ENCODE assay signal across 16 cellular contexts in genomic region chr7:21850531-21851285, GRCh38.
DNase-seq lines count a peak whose midpoint lies in the region; ATAC-seq and TF ChIP-seq lines count a peak whose summit lies in the region.
"Had no signal": no experiment of that assay in that cellular context is flagged by ENCODE, and none has a peak within 500 bp of the region (broad histone marks: within the 10 kb centered on the region; RNA-seq: fewer than 3 reads in every experiment).

No MANE protein-coding gene starts in this region.

- no peak for DNase-seq in CD4-positive, alpha-beta T cell
- DNase-seq in IMR-90: peak; percentile 11
- peak; percentile 77 for DNase-seq in amniotic epithelial cell (ENCODE audit: low read depth)
- DNase-seq in mesendoderm: peak; percentile 53
- DNase-seq in amygdala (lab: John Stamatoyannopoulos, UW): no peak
- no peak for DNase-seq in Calu3
- no peak for DNase-seq in COR-L47 (lab: John Stamatoyannopoulos, UW)
- DNase-seq: dorsolateral prefrontal cortex; immature natural killer cell; NCI-H1436; NCI-H526; retina; stimulated activated naive CD8-positive, alpha-beta T cell treated with anti-CD3 and anti-CD28 coated beads, Interleukin-15, amount 100 ng/mL, for 72 hours had no signal

- no peak overlapping the region for H4K91ac ChIP-seq in IMR-90 (ENCODE audit: insufficient read depth, low read depth, low read length)

- CTCF ChIA-PET in CD4-positive, alpha-beta T cell (lab: Charles Lee): no interaction called here
- CTCF ChIA-PET in IMR-90 (lab: Yijun Ruan, JAX) (no interaction called here), Calu3 (lab: Charles Lee) (interaction anchor here (0.6 kb wide), 1 partner anchor 140 kb away, joined by 3 read pairs; no protein-coding TSS in a partner anchor)

- intact Hi-C loops in CD4-positive, alpha-beta T cell (cut with DNase I, micrococcal nuclease): loop anchor here (10.0 kb wide), 2 partner anchors 586 to 596 kb away; no protein-coding TSS in a partner anchor
- intact Hi-C loops in IMR-90 (cut with micrococcal nuclease) (no loop called here), Calu3 (cut with micrococcal nuclease; ENCODE audit: unreplicated experiment) (no loop called here)

- no peak overlapping the region for H2BK5ac ChIP-seq in IMR-90 (ENCODE audit: low read depth, low read length, poor library complexity, severe bottlenecking)
- H2BK5ac ChIP-seq in mesendoderm (ENCODE audit: low read length): no peak overlapping the region

- H2BK15ac ChIP-seq in IMR-90 (ENCODE audit: low read depth, low read length) (no peak overlapping the region), mesendoderm (replicated peaks; ENCODE audit: low read depth) (no peak overlapping the region)

- H3K4me1 Mint-ChIP-seq in CD4-positive, alpha-beta T cell (ENCODE audit: low read depth): peaks cover 43% of the 10 kb centered on the region
- H3K4me1 Mint-ChIP-seq in Calu3 (ENCODE audit: low read depth, unreplicated experiment): no peaks in the 10 kb centered on the region

- H4K20me1 ChIP-seq in IMR-90 (ENCODE audit: insufficient read depth, low read length): no peaks in the 10 kb centered on the region
- H4K20me1 ChIP-seq: BLaER1 had no signal

- no peaks in the 10 kb centered on the region for H3K27me3 Mint-ChIP-seq in CD4-positive, alpha-beta T cell
- no peaks in the 10 kb centered on the region for H3K27me3 Mint-ChIP-seq in Calu3 (ENCODE audit: unreplicated experiment)
- H3K27me3 Mint-ChIP-seq: stimulated activated naive CD8-positive, alpha-beta T cell treated with anti-CD3 and anti-CD28 coated beads, Interleukin-15, amount 100 ng/mL, for 72 hours had no signal

- H4K8ac ChIP-seq in IMR-90 (ENCODE audit: low read depth in 2 of 2, low read length in 2 of 2) (no peak overlapping the region), mesendoderm (ENCODE audit: low read depth, low read length) (no peak overlapping the region)

- H3K9me3 Mint-ChIP-seq in CD4-positive, alpha-beta T cell: no peaks in the 10 kb centered on the region
- H3K9me3 Mint-ChIP-seq in Calu3 (ENCODE audit: low read depth, unreplicated experiment): no peaks in the 10 kb centered on the region
- H3K9me3 Mint-ChIP-seq: immature natural killer cell had no signal

- TF ChIP-seq POLR2A in IMR-90 (IDR thresholded peaks at IDR 0.05; ENCODE audit: low read depth, low read length): no peak

- BruUV-seq in IMR-90 (replicated peaks; lab: Mats Ljungman, UMichigan): no TSS peak
- no TSS peak for BruUV-seq in Calu3 (replicated peaks; lab: Mats Ljungman, UMichigan)

- no peak for ATAC-seq in CD4-positive, alpha-beta T cell (ENCODE audit: poor library complexity)
- no peak for ATAC-seq in IMR-90 (ENCODE audit: low read depth)
- no peak for ATAC-seq in GM21528 (IDR thresholded peaks at IDR 0.05; ENCODE audit: low FRiP score, unreplicated experiment)
- ATAC-seq: activated naive CD4-positive, alpha-beta T cell treated with anti-CD3 and anti-CD28 coated beads, Interleukin-2, amount 50 U/mL, for 72 hours had no signal

- WGBS in IMR-90 (ENCODE audit: extremely low coverage in 2 of 2, insufficient read length in 1 of 2), 2 experiments: no CpG with 5 or more reads among the region's 5 CpGs
- WGBS in mesendoderm (ENCODE audit: extremely low coverage, insufficient coverage, low lambda C conversion rate): no CpG with 5 or more reads among the region's 5 CpGs

- H3K23ac ChIP-seq in IMR-90 (ENCODE audit: low read depth, low read length) (no peak overlapping the region), mesendoderm (ENCODE audit: low read length) (no peak overlapping the region)

- no peaks in the 10 kb centered on the region for H3K27me3 ChIP-seq in CD4-positive, alpha-beta T cell (ENCODE audit: control insufficient read depth, insufficient read depth, low read length)
- no peaks in the 10 kb centered on the region for H3K27me3 ChIP-seq in IMR-90 (ENCODE audit: control insufficient read depth, insufficient read depth, low read length)
- no peaks in the 10 kb centered on the region for H3K27me3 ChIP-seq in mesendoderm (ENCODE audit: insufficient read depth, low read length, poor library complexity)
- H3K27me3 ChIP-seq: BLaER1 had no signal

- no peak overlapping the region for H3K14ac ChIP-seq in IMR-90 (replicated peaks; ENCODE audit: low read depth, low read length)

- H3K9ac ChIP-seq in IMR-90 (ENCODE audit: low read depth, low read length): no peak overlapping the region
- H3K9ac ChIP-seq in mesendoderm (ENCODE audit: low read length): no peak overlapping the region
- H3K9ac ChIP-seq: BLaER1 had no signal

- dilution Hi-C loops in IMR-90 (cut with HindIII; ENCODE audit: low sequenced_read_pairs, unreplicated experiment): no loop called here

- in situ Hi-C loops in IMR-90 (cut with MboI; ENCODE audit: low sequenced_read_pairs): no loop called here

- H3K27ac Mint-ChIP-seq in CD4-positive, alpha-beta T cell: peak overlapping the region; percentile 82
- no peak overlapping the region for H3K27ac Mint-ChIP-seq in Calu3 (ENCODE audit: unreplicated experiment)

- H2AFZ ChIP-seq in IMR-90 (replicated peaks; ENCODE audit: low read length, poor library complexity): no peak overlapping the region

- H3K9me3 ChIP-seq in CD4-positive, alpha-beta T cell (ENCODE audit: control insufficient read depth, low read length): no peaks in the 10 kb centered on the region
- H3K9me3 ChIP-seq in IMR-90 (ENCODE audit: control insufficient read depth, insufficient read depth, low read length): no peaks in the 10 kb centered on the region
- H3K9me3 ChIP-seq: BLaER1 had no signal

- H3K56ac ChIP-seq in IMR-90 (ENCODE audit: extremely low read depth, insufficient read depth, low read length) (no peak overlapping the region), mesendoderm (ENCODE audit: low read length) (no peak overlapping the region)

- H3K9me1 ChIP-seq in IMR-90 (ENCODE audit: insufficient read depth, low read length): no peaks in the 10 kb centered on the region

- no peak overlapping the region for H2AK5ac ChIP-seq in IMR-90 (ENCODE audit: low read depth, low read length)
- H2AK5ac ChIP-seq in mesendoderm (ENCODE audit: low read length): no peak overlapping the region

- H3K79me1 ChIP-seq in IMR-90 (ENCODE audit: low read depth in 1 of 2, low read length in 2 of 2) (no peaks in the 10 kb centered on the region), mesendoderm (ENCODE audit: low read length) (no peaks in the 10 kb centered on the region)

- H4K5ac ChIP-seq in IMR-90 (ENCODE audit: low read depth, low read length) (no peak overlapping the region), mesendoderm (ENCODE audit: low read length) (no peak overlapping the region)

- H3K4me3 Mint-ChIP-seq in CD4-positive, alpha-beta T cell: no peak overlapping the region
- H3K4me3 Mint-ChIP-seq in Calu3 (ENCODE audit: low read depth, unreplicated experiment): no peak overlapping the region

- H2BK120ac ChIP-seq in IMR-90 (ENCODE audit: low read depth, low read length) (no peak overlapping the region), mesendoderm (ENCODE audit: low read depth, low read length) (no peak overlapping the region)

- POLR2A ChIA-PET in CD4-positive, alpha-beta T cell (lab: Charles Lee): interaction anchor here (0.6 to 2.0 kb wide), 3 partner anchors 60 to 157 kb away, joined by 3 to 5 read pairs (median 4); no protein-coding TSS in a partner anchor
- POLR2A ChIA-PET in IMR-90 (lab: Charles Lee; ENCODE audit: unreplicated experiment): no interaction called here

- no peak for TF ChIP-seq CTCF in CD4-positive, alpha-beta T cell (IDR thresholded peaks at IDR 0.05)
- TF ChIP-seq CTCF in IMR-90 (conservative IDR thresholded peaks at IDR 0.05; ENCODE audit: low read depth, low read length) (no peak), Calu3 (IDR thresholded peaks at IDR 0.05; ENCODE audit: unreplicated experiment) (no peak)

- H2BK20ac ChIP-seq in IMR-90 (ENCODE audit: low read depth, low read length): no peak overlapping the region

- H3K79me2 ChIP-seq in mesendoderm (ENCODE audit: control insufficient read depth, insufficient read depth, low read length): no peaks in the 10 kb centered on the region

- H3K4me2 ChIP-seq in IMR-90 (ENCODE audit: low read depth, low read length): no peak overlapping the region
- no peak overlapping the region for H3K4me2 ChIP-seq in mesendoderm (ENCODE audit: low read length)

- H3K27ac ChIP-seq in CD4-positive, alpha-beta T cell (ENCODE audit: low read depth, low read length): no peak overlapping the region
- H3K27ac ChIP-seq in IMR-90 (ENCODE audit: insufficient read depth, low read length) (no peak overlapping the region), mesendoderm (ENCODE audit: low read depth, low read length) (no peak overlapping the region)
- H3K27ac ChIP-seq: BLaER1 had no signal

- H3K4me3 ChIP-seq in IMR-90 (ENCODE audit: insufficient read depth, low read depth, low read length): no peak overlapping the region
- no peak overlapping the region for H3K4me3 ChIP-seq in mesendoderm (ENCODE audit: low read length)
- H3K4me3 ChIP-seq: BLaER1, dorsolateral prefrontal cortex had no signal

- H3K4me1 ChIP-seq in IMR-90 (ENCODE audit: control insufficient read depth, insufficient read depth, low read length) (no peaks in the 10 kb centered on the region), mesendoderm (ENCODE audit: control insufficient read depth, low read depth, low read length) (no peaks in the 10 kb centered on the region)

- TF ChIP-seq RAD21 in IMR-90 (IDR thresholded peaks at IDR 0.05; ENCODE audit: low read length): no peak

- H3K36me3 Mint-ChIP-seq in CD4-positive, alpha-beta T cell (ENCODE audit: low read depth): no peaks in the 10 kb centered on the region
- no peaks in the 10 kb centered on the region for H3K36me3 Mint-ChIP-seq in Calu3 (ENCODE audit: insufficient read depth, unreplicated experiment)
- H3K36me3 Mint-ChIP-seq: immature natural killer cell had no signal

- H3K4ac ChIP-seq in IMR-90 (ENCODE audit: low read depth, low read length): no peak overlapping the region
- no peak overlapping the region for H3K4ac ChIP-seq in mesendoderm (ENCODE audit: low read depth, low read length)

- no peak overlapping the region for H3K18ac ChIP-seq in IMR-90 (ENCODE audit: low read depth, low read length)
- H3K18ac ChIP-seq in mesendoderm (ENCODE audit: low read length): no peak overlapping the region

- no peak overlapping the region for H2AK9ac ChIP-seq in IMR-90 (replicated peaks; ENCODE audit: low read depth, low read length, poor library complexity)

- H3K36me3 ChIP-seq in IMR-90 (ENCODE audit: control insufficient read depth, insufficient read depth, low read length) (no peaks in the 10 kb centered on the region), mesendoderm (ENCODE audit: control insufficient read depth, insufficient read depth, low read length) (no peaks in the 10 kb centered on the region)
- H3K36me3 ChIP-seq: BLaER1 had no signal

TF ChIP-seq in IMR-90, 13 proteins besides CTCF, POLR2A, EP300 and RAD21 (continues in another document):
- no peak for TF ChIP-seq ELK1 (IDR thresholded peaks at IDR 0.05; ENCODE audit: borderline replicate concordance, low read depth, low read length)

Comparison
In these comparisons a context has a peak if more than half of its experiments do, and no peak if none do; other contexts are left out.
1. DNase-seq: peak in IMR-90 (single experiment), amniotic epithelial cell (single experiment) and mesendoderm (single experiment); none in CD4-positive, alpha-beta T cell (0 of 10), amygdala (0 of 56), Calu3 (single experiment) and COR-L47 (single experiment).
2. intact Hi-C loops: an anchor here in CD4-positive, alpha-beta T cell (10.0 kb wide); none called in IMR-90 and Calu3.